In the genomic region with DNA sequence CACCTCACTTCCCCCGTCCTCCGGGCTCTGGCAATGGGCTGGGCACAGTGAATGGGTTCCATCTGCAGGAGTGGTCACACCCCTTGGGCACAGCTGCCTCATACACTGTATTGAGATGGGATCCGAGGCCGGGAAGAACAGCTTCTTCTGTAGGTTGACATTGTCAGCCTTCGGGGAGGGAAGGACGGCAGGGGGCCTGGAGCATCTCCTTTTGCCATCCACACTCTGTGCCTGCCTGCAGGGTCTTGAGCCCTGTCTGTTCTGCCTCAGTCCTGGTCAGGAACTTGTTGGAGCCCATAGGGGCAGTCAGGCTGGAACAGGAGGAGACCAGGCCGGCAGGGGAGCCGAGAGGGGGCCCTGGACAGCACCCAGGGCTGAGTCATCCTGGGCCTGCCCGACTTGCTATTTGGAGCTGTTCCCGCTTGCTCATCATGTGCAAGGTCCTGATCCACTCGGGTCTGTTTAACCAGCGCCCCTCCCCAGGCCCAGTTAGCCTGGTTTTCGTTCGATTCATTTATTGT, we compare ENCODE assay signal across 8 cellular contexts.
A peak's percentile ranks its signal among the peaks of the same experiment; 100 is the strongest.
DNase-seq lines count a peak whose midpoint lies in the region; ATAC-seq, FAIRE-seq and TF ChIP-seq lines count a peak whose summit lies in the region.

No MANE protein-coding gene starts in this region.

- TF ChIP-seq CTCF in ascending aorta (IDR thresholded peaks at IDR 0.05) (no peak), suprapubic skin (IDR thresholded peaks at IDR 0.05) (no peak), D721Med (IDR thresholded peaks at IDR 0.05; ENCODE audit: insufficient read depth, missing control alignments) (no peak)

- no peak overlapping the region for H3K4me3 ChIP-seq in ascending aorta
- H3K4me3 ChIP-seq in suprapubic skin = no peak overlapping the region

- intact Hi-C loops in ascending aorta (cut with DNase I) = loop anchor here (2.0 to 10.0 kb wide), 2 partner anchors 105 to 307 kb away; no protein-coding TSS in a partner anchor

- H3K36me3 ChIP-seq in ascending aorta (no peaks in the 10 kb centered on the region), suprapubic skin (no peaks in the 10 kb centered on the region)

- H3K9me3 ChIP-seq in ascending aorta = no peaks in the 10 kb centered on the region
- H3K9me3 ChIP-seq in suprapubic skin = no peaks in the 10 kb centered on the region

- POLR2A ChIA-PET in HEK293T (lab: Yijun Ruan, JAX) = interaction anchor here (0.6 to 1.1 kb wide), 2 partner anchors 21 to 67 kb away, joined by 3 to 5 read pairs; no protein-coding TSS in a partner anchor

- H3K4me1 ChIP-seq in ascending aorta (peaks cover 44 to 66% of the 10 kb centered on the region in 2 donors), suprapubic skin (peaks cover 88% of the 10 kb centered on the region)

- no peak for TF ChIP-seq EP300 in suprapubic skin (IDR thresholded peaks at IDR 0.05)

- CTCF ChIA-PET in HEK293T (lab: Yijun Ruan, JAX) = interaction anchor here (1.2 kb wide), 1 partner anchor 97 kb away, joined by 4 read pairs; no protein-coding TSS in a partner anchor

- TF ChIP-seq POLR2A in suprapubic skin (IDR thresholded peaks at IDR 0.05) = no peak

- H3K27ac ChIP-seq in ascending aorta (peak overlapping the region; percentile 90 to 93), suprapubic skin (peak overlapping the region; percentile 77)

- no peaks in the 10 kb centered on the region for H3K27me3 ChIP-seq in ascending aorta
- H3K27me3 ChIP-seq in suprapubic skin = no peaks in the 10 kb centered on the region

- DNase-seq in HS-5 (ENCODE audit: low read depth) = peak; percentile 58
- DNase-seq in ascending aorta (ENCODE audit: low spot score in 2 of 2) = peak in 1 of 2 donors; percentile 89
- DNase-seq in iPS-NIHi11 (ENCODE audit: low spot score) = peak; percentile 11
- peak in 1 of 2 donors; percentile 87 for DNase-seq in suprapubic skin (ENCODE audit: low spot score in 2 of 2)
- DNase-seq in D721Med (ENCODE audit: insufficient read length, low spot score) = no peak
- DNase-seq in stimulated activated CD4-positive, alpha-beta T cell treated with anti-CD3 and anti-CD28 coated beads, Interleukin-2, amount 100 ng/mL, for 48 hours = no peak
- no peak for DNase-seq in HEK293T (ENCODE audit: extremely low spot score)

- 8% methylated on average over 4 of the region's 14 CpGs for WGBS in suprapubic skin

- no peak for FAIRE-seq in D721Med (lab: Jason Lieb, UNC)

- no peak for ATAC-seq in HG02759 (IDR thresholded peaks at IDR 0.05; ENCODE audit: unreplicated experiment)

TF ChIP-seq in HEK293T, 16 proteins besides CTCF, POLR2A, EP300 and RAD21:
- no peak for TF ChIP-seq CTBP1 (IDR thresholded peaks at IDR 0.05; ENCODE audit: borderline replicate concordance)
- TF ChIP-seq LEF1 (IDR thresholded peaks at IDR 0.05; ENCODE audit: borderline replicate concordance) = no peak

Comparison
In these comparisons a context has a peak if more than half of its experiments do, and no peak if none do; other contexts are left out.
1. DNase-seq: peak in HS-5 (single experiment) and iPS-NIHi11 (single experiment); none in D721Med (single experiment), stimulated activated CD4-positive, alpha-beta T cell treated with anti-CD3 and anti-CD28 coated beads, Interleukin-2, amount 100 ng/mL, for 48 hours (0 of 2) and HEK293T (single experiment).